ENCODE assay signal across 8 cellular contexts in the genomic region with DNA sequence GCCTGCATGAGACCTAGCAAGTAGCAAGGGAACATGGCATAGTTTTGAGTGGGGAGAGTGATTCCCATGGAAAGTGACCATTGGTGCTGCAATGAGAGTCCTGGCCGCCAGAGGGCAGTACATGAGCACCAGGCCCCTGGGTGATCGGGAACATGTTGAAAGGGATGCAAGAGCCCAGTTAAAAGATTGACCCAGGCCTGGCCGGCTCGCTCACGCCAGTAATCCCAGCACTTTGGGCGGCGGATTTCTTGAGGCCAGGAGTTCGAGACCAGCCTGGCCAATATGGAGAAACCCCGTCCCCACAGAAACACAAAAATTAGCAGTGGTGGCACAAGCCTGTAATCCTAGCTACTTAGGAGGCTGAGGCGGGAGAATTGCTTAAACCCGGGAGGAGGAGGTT. TPM values are rescaled to one million over a fixed set of nuclear protein-coding genes. Genes with fewer than 3 reads are reported as not detected.
DNase-seq lines count a peak whose midpoint lies in the region; ATAC-seq and TF ChIP-seq lines count a peak whose summit lies in the region.

No MANE protein-coding gene starts in this region.

- H3K4me3 ChIP-seq in parathyroid adenoma (ENCODE audit: low read depth, low read length) = no peak overlapping the region
- no peak overlapping the region for H3K4me3 ChIP-seq in uterus

- TF ChIP-seq CTCF in C4-2B (conservative IDR thresholded peaks at IDR 0.05) (peak; percentile 93), parathyroid adenoma (IDR thresholded peaks at IDR 0.05) (peak; percentile 86), uterus (IDR thresholded peaks at IDR 0.05) (peak; percentile 70 to 85 (median 82))

- intact Hi-C loops in uterus (cut with DNase I; ENCODE audit: low total_unique reads) = no loop called here

- H3K79me2 ChIP-seq in parathyroid adenoma = no peaks in the 10 kb centered on the region

- TF ChIP-seq POLR2A in uterus (IDR thresholded peaks at IDR 0.05) = no peak

- H3K9me3 ChIP-seq in parathyroid adenoma (ENCODE audit: control insufficient read depth, low read length) = no peaks in the 10 kb centered on the region
- no peaks in the 10 kb centered on the region for H3K9me3 ChIP-seq in uterus

- H3K36me3 ChIP-seq in parathyroid adenoma (ENCODE audit: control insufficient read depth, insufficient read depth, low read length) (no peaks in the 10 kb centered on the region), uterus (no peaks in the 10 kb centered on the region)

- H3K4me2 ChIP-seq in parathyroid adenoma (ENCODE audit: low read length) = no peak overlapping the region

- H2AFZ ChIP-seq in parathyroid adenoma = peak overlapping the region; percentile 14

- no peak overlapping the region for H3K9ac ChIP-seq in parathyroid adenoma

- DNase-seq in GM19238 (ENCODE audit: insufficient read length, low spot score) (peak; percentile 25), RPMI7951 (ENCODE audit: low read depth) (peak; percentile 74), globus pallidus (ENCODE audit: low spot score) (peak; percentile 55), uterus (peak; percentile 65 to 70)
- peak; percentile 42 for DNase-seq in activated T-helper 9 cell treated with anti-CD3 and anti-CD28 coated beads, Interleukin-2, amount 50 U/mL, for 16 hours (ENCODE audit: low read depth)

- no peaks in the 10 kb centered on the region for H3K27me3 ChIP-seq in parathyroid adenoma (ENCODE audit: control insufficient read depth, insufficient read depth, low read length)
- H3K27me3 ChIP-seq in uterus = no peaks in the 10 kb centered on the region

- H3K4me1 ChIP-seq in parathyroid adenoma (no peaks in the 10 kb centered on the region), uterus (no peaks in the 10 kb centered on the region)

- H3K27ac ChIP-seq in C4-2B (no peak overlapping the region), parathyroid adenoma (no peak overlapping the region), uterus (peak overlapping the region; percentile 12 to 16)

- peak; percentile 90 for ATAC-seq in HG03175 (IDR thresholded peaks at IDR 0.05; ENCODE audit: unreplicated experiment)

RNA-seq across cellular contexts. Expression of gene FAP, which starts 22.2 kb away (rescaled TPM):
- total RNA-seq in RPMI7951 (2014; rRNA removed; shearing (Covaris generic)) = 142 and 170 TPM in 2 replicates
- 100 to 1,000 TPM in 1 of 4 donors, 10 to 100 TPM in 3; 10.5 to 167 (median 25.9) TPM for total RNA-seq in uterus

Comparison
In these comparisons a context has a peak if more than half of its experiments do, and no peak if none do; other contexts are left out.
1. H3K27ac ChIP-seq: peak in uterus (2 of 2); none in C4-2B (single experiment) and parathyroid adenoma (single experiment).
2. Peak in every context shown above with its lines, with median percentiles within 50 percentile points of each other: CTCF ChIP-seq and DNase-seq.